ENCODE assay signal across 1 cellular context in the genomic region with DNA sequence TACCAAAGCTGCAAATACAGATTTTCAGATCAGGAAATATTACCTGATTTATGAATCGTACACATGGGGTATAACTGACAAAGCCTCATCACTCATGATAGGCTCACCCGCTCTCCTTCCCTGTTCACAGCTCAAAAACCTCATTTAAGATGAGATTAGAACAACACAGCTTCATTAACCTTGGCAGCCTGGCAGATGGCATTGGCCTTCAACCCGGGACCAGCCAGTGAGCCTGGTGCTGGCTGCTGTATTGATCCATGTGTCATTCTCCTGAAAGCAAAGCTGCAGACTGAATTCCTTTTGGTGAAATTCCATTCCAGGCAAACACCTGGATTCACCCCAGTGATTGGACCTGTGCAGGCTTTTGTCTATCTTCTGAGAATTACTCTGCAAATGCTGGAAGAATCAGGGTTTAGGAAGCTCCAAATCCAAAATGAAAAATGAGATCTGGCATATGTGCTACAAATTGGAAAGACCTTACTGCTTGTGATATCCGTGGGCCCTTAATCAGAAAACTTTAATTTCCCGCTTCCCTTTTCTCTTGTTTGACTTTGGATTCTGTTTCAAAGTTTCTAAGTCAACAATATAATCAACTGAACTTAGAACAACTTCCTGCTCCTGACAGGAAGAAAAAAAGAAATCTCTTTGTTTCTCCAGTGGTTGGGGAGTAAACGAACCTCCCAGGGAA.
TF ChIP-seq lines count a peak whose summit lies in the region.

No MANE protein-coding gene starts in this region.

TF ChIP-seq in endothelial cell of umbilical vein, 7 proteins besides CTCF, POLR2A, EP300 and RAD21:
- TF ChIP-seq GATA2 (IDR thresholded peaks at IDR 0.05; ENCODE audit: insufficient read depth, insufficient read length, low read depth, low read length) (no peak), MYC (IDR thresholded peaks at IDR 0.05; ENCODE audit: low read depth, low read length) (no peak), FOS (IDR thresholded peaks at IDR 0.05; ENCODE audit: borderline replicate concordance, insufficient read depth, low read length) (no peak), EZH2 (IDR thresholded peaks at IDR 0.05; ENCODE audit: borderline replicate concordance, low read depth, low read length, severe bottlenecking) (no peak), JUN (IDR thresholded peaks at IDR 0.05; ENCODE audit: borderline replicate concordance, insufficient read depth, insufficient read length, low read depth) (no peak), POLR2AphosphoS5 (IDR thresholded peaks at IDR 0.05; ENCODE audit: insufficient read depth, low read depth, low read length) (no peak)
- TF ChIP-seq, protein P1, sequence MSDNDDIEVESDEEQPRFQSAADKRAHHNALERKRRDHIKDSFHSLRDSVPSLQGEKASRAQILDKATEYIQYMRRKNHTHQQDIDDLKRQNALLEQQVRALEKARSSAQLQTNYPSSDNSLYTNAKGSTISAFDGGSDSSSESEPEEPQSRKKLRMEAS (IDR thresholded peaks at IDR 0.05; ENCODE audit: insufficient read depth, insufficient read length): no peak
TF ChIP-seq in endothelial cell of umbilical vein: peak in this region for 0.
